In the genomic region with DNA sequence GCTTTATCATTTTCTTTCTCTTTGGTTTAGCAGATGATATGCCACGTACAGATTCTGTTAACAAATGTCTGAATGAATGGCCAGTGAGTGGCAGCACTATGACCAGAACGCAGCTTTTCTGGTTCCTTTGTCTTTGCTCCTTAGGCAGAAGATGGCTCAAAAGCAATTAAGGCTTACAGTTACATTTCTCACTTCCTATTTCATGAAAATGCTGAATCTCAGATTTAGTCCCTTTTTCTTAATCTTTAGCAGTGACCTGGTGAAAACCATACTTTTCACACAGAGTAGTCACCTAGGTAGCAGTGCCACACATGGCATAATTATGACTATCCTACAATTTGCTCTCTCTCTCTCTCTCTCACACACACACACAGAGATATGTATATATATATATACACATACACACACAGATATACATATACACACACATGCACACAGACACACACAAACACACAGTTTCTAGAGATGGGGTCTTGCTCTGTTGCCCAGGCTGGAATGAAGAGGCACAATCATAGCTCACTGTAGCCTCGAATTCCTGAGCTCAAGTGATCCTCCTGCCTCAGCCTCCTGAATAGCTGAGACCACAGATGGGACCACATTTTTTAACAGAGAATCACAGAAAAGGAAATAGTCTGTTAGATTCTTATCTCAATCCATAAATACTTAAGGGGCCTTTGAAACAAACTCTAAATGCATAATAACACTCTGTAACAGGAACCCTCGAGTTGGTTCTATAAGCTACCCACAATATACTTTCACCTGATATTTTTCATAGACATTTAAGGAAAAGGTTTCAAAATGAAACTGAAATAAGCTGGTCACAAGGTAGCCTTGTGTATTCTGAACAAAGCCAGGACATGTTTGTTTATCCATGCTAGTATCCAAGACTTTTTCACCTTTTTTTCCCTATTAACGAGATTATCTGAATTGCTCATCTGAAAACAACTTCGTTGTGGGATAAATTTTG, we compare ENCODE assay signal across 21 cellular contexts. TPM values are rescaled to one million over a fixed set of nuclear protein-coding genes. Genes with fewer than 3 reads are reported as not detected.
DNase-seq lines count a peak whose midpoint lies in the region; ATAC-seq, FAIRE-seq and TF ChIP-seq lines count a peak whose summit lies in the region.
"Had no signal": no experiment of that assay in that cellular context is flagged by ENCODE, and none has a peak within 500 bp of the region (broad histone marks: within the 10 kb centered on the region; RNA-seq: fewer than 3 reads in every experiment).

No MANE protein-coding gene starts in this region.

- H3K27ac ChIP-seq in KOPT-K1 (ENCODE audit: low read depth, low read length, poor library complexity, severe bottlenecking) (peak overlapping the region; percentile 29), endothelial cell of umbilical vein (ENCODE audit: insufficient read depth, low read depth, low read length) (no peak overlapping the region)
- H3K27ac ChIP-seq: ovary, transverse colon had no signal

- no peak overlapping the region for H3K4me2 ChIP-seq in endothelial cell of umbilical vein (ENCODE audit: insufficient read depth, low read length)

- peak; percentile 67 for FAIRE-seq in endothelial cell of umbilical vein (lab: Jason Lieb, UNC)
- FAIRE-seq: colon, frontal cortex had no signal

- H3K27me3 Mint-ChIP-seq in effector memory CD8-positive, alpha-beta T cell, result no peaks in the 10 kb centered on the region

- H3K4me1 ChIP-seq in endothelial cell of umbilical vein (ENCODE audit: control insufficient read depth, extremely low read depth, insufficient read depth, low read length), result peaks cover 2% of the 10 kb centered on the region
- H3K4me1 ChIP-seq: BE2C, transverse colon had no signal

- TF ChIP-seq POLR2A in endothelial cell of umbilical vein (IDR thresholded peaks at IDR 0.05; ENCODE audit: low read depth, low read length), result no peak

- no peak overlapping the region for H2AFZ ChIP-seq in endothelial cell of umbilical vein (ENCODE audit: low read depth, low read length)

- peaks cover 5 to 17% of the 10 kb centered on the region in 2 donors for H3K4me1 Mint-ChIP-seq in effector memory CD8-positive, alpha-beta T cell (ENCODE audit: low read depth in 2 of 2)

- H3K79me2 ChIP-seq in endothelial cell of umbilical vein (ENCODE audit: control insufficient read depth, insufficient read depth, low read length), result no peaks in the 10 kb centered on the region

- no peak overlapping the region for H3K9ac ChIP-seq in endothelial cell of umbilical vein (replicated peaks; ENCODE audit: extremely low read depth, insufficient read depth, low read length)

- H3K4me3 ChIP-seq in GM12865 (ENCODE audit: low read depth, low read length) (no peak overlapping the region), endothelial cell of umbilical vein (replicated peaks in 1 of 3; ENCODE audit: insufficient read depth in 1 of 3, low read depth in 1 of 3, low read length in 3 of 3) (no peak overlapping the region)
- H3K4me3 ChIP-seq: ovary, transverse colon had no signal

- H3K9me3 Mint-ChIP-seq in effector memory CD8-positive, alpha-beta T cell, result no peaks in the 10 kb centered on the region

- H3K9me1 ChIP-seq in endothelial cell of umbilical vein (replicated peaks; ENCODE audit: control insufficient read depth, extremely low read depth, insufficient read depth, low read length), result no peaks in the 10 kb centered on the region

- POLR2A ChIA-PET in endothelial cell of umbilical vein (lab: Charles Lee), result no interaction called here

- peak; percentile 33 for DNase-seq in GM12865 (ENCODE audit: low read depth)
- no peak for DNase-seq in endothelial cell of umbilical vein (ENCODE audit: low read depth, low spot score)
- no peak for DNase-seq in effector memory CD8-positive, alpha-beta T cell
- DNase-seq in NCI-H1092 treated with DMSO at 0.1 percent for 48 hours (lab: John Stamatoyannopoulos, UW), result no peak
- DNase-seq in amniotic stem cell (lab: John Stamatoyannopoulos, UW), result no peak
- DNase-seq: activated gamma-delta T cell treated with Interleukin-2 at 50 U/mL for 16 hours; BE2C; left ventricle myocardium superior; NCI-H1417; NCI-H2171 treated with DMSO at 0.1 percent for 48 hours; ovary; stimulated activated CD4-positive, alpha-beta T cell treated with anti-CD3 and anti-CD28 coated beads, Interleukin-4, amount 100 ng/mL, for 24 hours; stimulated activated CD8-positive, alpha-beta memory T cell treated with anti-CD3 and anti-CD28 coated beads, Interleukin-4, amount 100 ng/mL, for 48 hours; T-helper 1 cell; transverse colon had no signal

- H3K9me3 ChIP-seq in KOPT-K1 (ENCODE audit: insufficient read depth, low read length, poor library complexity, severe bottlenecking) (no peaks in the 10 kb centered on the region), endothelial cell of umbilical vein (replicated peaks; ENCODE audit: control insufficient read depth, insufficient read depth, low read length) (no peaks in the 10 kb centered on the region)
- H3K9me3 ChIP-seq: BE2C, ovary, transverse colon had no signal

- intact Hi-C loops in endothelial cell of umbilical vein (cut with micrococcal nuclease), result no loop called here

- H3K27me3 ChIP-seq in endothelial cell of umbilical vein (ENCODE audit: control insufficient read depth in 2 of 2, insufficient read depth in 2 of 2, low read length in 2 of 2), result no peaks in the 10 kb centered on the region
- H3K27me3 ChIP-seq: BE2C, ovary, transverse colon had no signal

- H3K36me3 Mint-ChIP-seq in effector memory CD8-positive, alpha-beta T cell (ENCODE audit: insufficient read depth), result peaks cover 7% of the 10 kb centered on the region

- peak overlapping the region in 1 of 2 donors; percentile 33 for H3K27ac Mint-ChIP-seq in effector memory CD8-positive, alpha-beta T cell

- H3K36me3 ChIP-seq in KOPT-K1 (ENCODE audit: insufficient read depth, low read length) (peaks cover 6% of the 10 kb centered on the region; the same call in 1 of the 2 replicates), endothelial cell of umbilical vein (ENCODE audit: control insufficient read depth in 2 of 2, extremely low read depth in 1 of 2, insufficient read depth in 2 of 2, low read length in 2 of 2) (no peaks in the 10 kb centered on the region)
- H3K36me3 ChIP-seq: BE2C, ovary, transverse colon had no signal

- CTCF ChIA-PET in endothelial cell of umbilical vein (lab: Charles Lee), result interaction anchor here (0.7 kb wide), 1 partner anchor 208 kb away, joined by 4 read pairs; no protein-coding TSS in a partner anchor

- dilution Hi-C loops in endothelial cell of umbilical vein (cut with MboI; ENCODE audit: extremely low pct_ligation_motif_present, low sequenced_read_pairs), result no loop called here

- peak; percentile 42 for ATAC-seq in GM18861 (IDR thresholded peaks at IDR 0.05; ENCODE audit: unreplicated experiment)
- ATAC-seq in effector memory CD8-positive, alpha-beta T cell (replicated peaks), result no peak
- ATAC-seq: HCT116, left ventricle myocardium superior, Right ventricle myocardium inferior had no signal

- TF ChIP-seq CTCF in GM12865 (IDR thresholded peaks at IDR 0.05; ENCODE audit: insufficient read depth, low read depth, low read length, missing control alignments), result no peak
- no peak for TF ChIP-seq CTCF in endothelial cell of umbilical vein (IDR thresholded peaks at IDR 0.05; ENCODE audit: extremely low read depth in 1 of 2, insufficient read depth in 1 of 2, low read depth in 1 of 2, low read length in 2 of 2)

- H3K4me3 Mint-ChIP-seq in effector memory CD8-positive, alpha-beta T cell, result no peak overlapping the region

- H4K20me1 ChIP-seq in endothelial cell of umbilical vein (replicated peaks; ENCODE audit: control insufficient read depth, extremely low read depth, insufficient read depth, low read length), result no peaks in the 10 kb centered on the region

- BruUV-seq in endothelial cell of umbilical vein (replicated peaks; lab: Mats Ljungman, UMichigan), result no TSS peak

TF ChIP-seq in endothelial cell of umbilical vein, 7 proteins besides CTCF, POLR2A, EP300 and RAD21:
- TF ChIP-seq EZH2 (IDR thresholded peaks at IDR 0.05; ENCODE audit: borderline replicate concordance, low read depth, low read length, severe bottlenecking), result no peak
- no peak for TF ChIP-seq POLR2AphosphoS5 (IDR thresholded peaks at IDR 0.05; ENCODE audit: insufficient read depth, low read depth, low read length)
- no peak for TF ChIP-seq GATA2 (IDR thresholded peaks at IDR 0.05; ENCODE audit: insufficient read depth, insufficient read length, low read depth, low read length)
- TF ChIP-seq FOS (IDR thresholded peaks at IDR 0.05; ENCODE audit: borderline replicate concordance, insufficient read depth, low read length), result no peak

RNA-seq across cellular contexts. Expression of gene PDE6D, which starts 11.6 kb away (rescaled TPM):
- 23.8 and 24.3 TPM in 2 replicates for total RNA-seq in endothelial cell of umbilical vein
- 36.8 and 38.6 TPM in 2 replicates for polyA plus RNA-seq in endothelial cell of umbilical vein
- polyA plus RNA-seq in endothelial cell of umbilical vein (2011; cell fraction: cytosol; rRNA removed), result 44.7 and 45.2 TPM in 2 replicates
- 16.7 and 20.7 TPM in 2 replicates for polyA plus RNA-seq in endothelial cell of umbilical vein (2011; cell fraction: nucleus; rRNA removed)
- polyA plus RNA-seq in endothelial cell of umbilical vein (2012), result 25.3 and 29.4 TPM in 2 replicates
- 19.1 and 19.3 TPM in 2 replicates for polyA minus RNA-seq in endothelial cell of umbilical vein
- polyA minus RNA-seq in endothelial cell of umbilical vein (2011; cell fraction: cytosol; rRNA and poly(A)+ RNA removed), result 6.5 TPM
- polyA minus RNA-seq in endothelial cell of umbilical vein (2011; cell fraction: nucleus; rRNA and poly(A)+ RNA removed), result 6.6 and 6.8 TPM in 2 replicates

RNA-seq across cellular contexts. Expression of gene COPS7B, which starts 16.8 kb away (rescaled TPM):
- total RNA-seq in endothelial cell of umbilical vein, result 42.4 and 50.3 TPM in 2 replicates
- polyA plus RNA-seq in endothelial cell of umbilical vein, result 59.2 and 60.2 TPM in 2 replicates
- 48.5 and 53.3 TPM in 2 replicates for polyA plus RNA-seq in endothelial cell of umbilical vein (2011; cell fraction: cytosol; rRNA removed)
- polyA plus RNA-seq in endothelial cell of umbilical vein (2011; cell fraction: nucleus; rRNA removed), result 148 and 157 TPM in 2 replicates
- 40.4 and 42.9 TPM in 2 replicates for polyA plus RNA-seq in endothelial cell of umbilical vein (2012)
- 42.4 and 45.0 TPM in 2 replicates for polyA minus RNA-seq in endothelial cell of umbilical vein
- polyA minus RNA-seq in endothelial cell of umbilical vein (2011; cell fraction: cytosol; rRNA and poly(A)+ RNA removed), result 10.2 TPM
- polyA minus RNA-seq in endothelial cell of umbilical vein (2011; cell fraction: nucleus; rRNA and poly(A)+ RNA removed), result 35.7 and 45.4 TPM in 2 replicates
